21 cellular contexts compared by ENCODE assay signal in the genomic region with DNA sequence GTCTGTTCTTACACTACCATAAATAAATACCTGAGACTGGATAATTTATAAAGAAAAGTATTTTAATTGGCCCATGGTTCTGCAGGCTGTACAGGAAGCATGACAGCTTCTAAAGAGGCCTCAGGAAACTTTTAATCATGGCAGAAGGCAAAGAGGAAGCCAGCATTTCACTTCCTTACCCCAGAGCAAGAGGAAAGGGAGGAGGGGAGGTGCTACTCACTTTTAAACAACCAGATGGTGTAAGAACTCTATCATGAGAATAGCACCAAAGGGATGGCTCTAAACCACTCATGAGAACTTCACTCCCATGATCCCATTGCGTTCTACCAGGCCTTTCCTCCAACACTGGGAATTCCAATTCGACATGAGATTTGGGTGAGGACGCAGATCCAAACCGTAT.
DNase-seq lines count a peak whose midpoint lies in the region; ATAC-seq and TF ChIP-seq lines count a peak whose summit lies in the region.
"Had no signal": no experiment of that assay in that cellular context is flagged by ENCODE, and none has a peak within 500 bp of the region (broad histone marks: within the 10 kb centered on the region; RNA-seq: fewer than 3 reads in every experiment).

No MANE protein-coding gene starts in this region.

- H3K4me3 Mint-ChIP-seq in CD14-positive monocyte: no peak overlapping the region
- no peak overlapping the region for H3K4me3 Mint-ChIP-seq in WTC11
- no peak overlapping the region for H3K4me3 Mint-ChIP-seq in activated T-helper 17 cell treated with anti-CD3 and anti-CD28 coated beads, Interleukin-2, amount 50 U/mL, for 72 hours
- H3K4me3 Mint-ChIP-seq: activated CD4-positive, alpha-beta memory T cell treated with anti-CD3 and anti-CD28 coated beads for 36 hours; activated naive CD4-positive, alpha-beta T cell treated with anti-CD3 and anti-CD28 coated beads for 36 hours; naive thymus-derived CD4-positive, alpha-beta T cell; T-cell had no signal

- no peaks in the 10 kb centered on the region for H3K4me1 ChIP-seq in tibial artery
- H3K4me1 ChIP-seq: gastroesophageal sphincter, parathyroid adenoma had no signal

- H3K4me1 Mint-ChIP-seq in CD14-positive monocyte (no peaks in the 10 kb centered on the region), WTC11 (peaks cover 22% of the 10 kb centered on the region)
- H3K4me1 Mint-ChIP-seq in activated T-helper 17 cell treated with anti-CD3 and anti-CD28 coated beads, Interleukin-2, amount 50 U/mL, for 72 hours: no peaks in the 10 kb centered on the region

- ATAC-seq in WTC11: peak; percentile 94
- no peak for ATAC-seq in activated T-helper 17 cell treated with anti-CD3 and anti-CD28 coated beads, Interleukin-2, amount 50 U/mL, for 72 hours (replicated peaks)
- ATAC-seq in GM21367 (IDR thresholded peaks at IDR 0.05; ENCODE audit: unreplicated experiment): no peak
- ATAC-seq: gastroesophageal sphincter; naive thymus-derived CD4-positive, alpha-beta T cell; sciatic nerve; T-cell had no signal

- no peak overlapping the region for H3K27ac ChIP-seq in tibial artery
- H3K27ac ChIP-seq: gastroesophageal sphincter, KMS-11, parathyroid adenoma had no signal

- no peak overlapping the region for H3K27ac Mint-ChIP-seq in CD14-positive monocyte
- no peak overlapping the region for H3K27ac Mint-ChIP-seq in WTC11
- H3K27ac Mint-ChIP-seq in activated T-helper 17 cell treated with anti-CD3 and anti-CD28 coated beads, Interleukin-2, amount 50 U/mL, for 72 hours: no peak overlapping the region
- H3K27ac Mint-ChIP-seq: activated CD4-positive, alpha-beta memory T cell treated with anti-CD3 and anti-CD28 coated beads for 36 hours; activated naive CD4-positive, alpha-beta T cell treated with anti-CD3 and anti-CD28 coated beads for 36 hours; naive thymus-derived CD4-positive, alpha-beta T cell; T-cell had no signal

- H3K9me3 ChIP-seq in tibial artery: no peaks in the 10 kb centered on the region
- H3K9me3 ChIP-seq: gastroesophageal sphincter had no signal

- no peaks in the 10 kb centered on the region for H3K36me3 ChIP-seq in tibial artery
- H3K36me3 ChIP-seq: gastroesophageal sphincter had no signal

- POLR2A ChIA-PET in WTC11 (lab: Charles Lee): no interaction called here

- CTCF ChIA-PET in WTC11 (lab: Charles Lee): no interaction called here

- no peaks in the 10 kb centered on the region for H3K27me3 ChIP-seq in tibial artery
- H3K27me3 ChIP-seq: gastroesophageal sphincter had no signal

- peaks cover 0 to 3% (median 0%) of the 10 kb centered on the region in 7 donors for H3K9me3 Mint-ChIP-seq in CD14-positive monocyte
- H3K9me3 Mint-ChIP-seq in WTC11: no peaks in the 10 kb centered on the region
- H3K9me3 Mint-ChIP-seq in activated T-helper 17 cell treated with anti-CD3 and anti-CD28 coated beads, Interleukin-2, amount 50 U/mL, for 72 hours: no peaks in the 10 kb centered on the region
- H3K9me3 Mint-ChIP-seq: activated CD4-positive, alpha-beta memory T cell treated with anti-CD3 and anti-CD28 coated beads for 36 hours; activated naive CD4-positive, alpha-beta T cell treated with anti-CD3 and anti-CD28 coated beads for 36 hours; naive thymus-derived CD4-positive, alpha-beta T cell; T-cell had no signal

- intact Hi-C loops in CD14-positive monocyte (cut with micrococcal nuclease) (no loop called here), tibial artery (cut with DNase I; ENCODE audit: low total_unique reads) (no loop called here)

- peaks cover 0 to 1% (median 0%) of the 10 kb centered on the region in 3 donors for H3K27me3 Mint-ChIP-seq in CD14-positive monocyte (ENCODE audit: low read depth in 3 of 3)
- H3K27me3 Mint-ChIP-seq in WTC11 (ENCODE audit: low read depth): peaks cover 41% of the 10 kb centered on the region
- H3K27me3 Mint-ChIP-seq in activated T-helper 17 cell treated with anti-CD3 and anti-CD28 coated beads, Interleukin-2, amount 50 U/mL, for 72 hours: no peaks in the 10 kb centered on the region
- H3K27me3 Mint-ChIP-seq: activated CD4-positive, alpha-beta memory T cell treated with anti-CD3 and anti-CD28 coated beads for 36 hours had no signal

- H3K36me3 Mint-ChIP-seq in CD14-positive monocyte (no peaks in the 10 kb centered on the region), WTC11 (no peaks in the 10 kb centered on the region)
- H3K36me3 Mint-ChIP-seq in activated T-helper 17 cell treated with anti-CD3 and anti-CD28 coated beads, Interleukin-2, amount 50 U/mL, for 72 hours (ENCODE audit: low read depth): no peaks in the 10 kb centered on the region
- H3K36me3 Mint-ChIP-seq: activated CD4-positive, alpha-beta memory T cell treated with anti-CD3 and anti-CD28 coated beads for 36 hours; T-cell had no signal

- H3K4me3 ChIP-seq in tibial artery: no peak overlapping the region
- H3K4me3 ChIP-seq: gastroesophageal sphincter had no signal

- peak; percentile 11 for TF ChIP-seq CTCF in CD14-positive monocyte (IDR thresholded peaks at IDR 0.05)
- peak; percentile 3 for TF ChIP-seq CTCF in GM12873 (IDR thresholded peaks at IDR 0.05; ENCODE audit: insufficient read depth, low read depth, low read length, missing control alignments)
- no peak for TF ChIP-seq CTCF in WTC11 (IDR thresholded peaks at IDR 0.05)
- no peak for TF ChIP-seq CTCF in tibial artery (IDR thresholded peaks at IDR 0.05)

- no peak for DNase-seq in CD14-positive monocyte (ENCODE audit: low spot score)
- DNase-seq in NCI-H524 treated with DMSO at 0.1 percent for 48 hours (lab: John Stamatoyannopoulos, UW): peak; percentile 23
- no peak for DNase-seq in WTC11 (ENCODE audit: low spot score)
- DNase-seq in tibial artery: no peak
- DNase-seq: activated CD4-positive, alpha-beta memory T cell treated with anti-CD3 and anti-CD28 coated beads for 36 hours; activated naive CD4-positive, alpha-beta T cell treated with anti-CD3 and anti-CD28 coated beads for 36 hours; activated T-cell treated with anti-CD3 and anti-CD28 coated beads, Interleukin-2, amount 50 U/mL, for 1 hour; anterior cingulate cortex; Calu3; central memory CD4-positive, alpha-beta T cell; naive thymus-derived CD4-positive, alpha-beta T cell; NCI-H1417; NCI-H774; T-cell had no signal

TF ChIP-seq in WTC11, 78 proteins besides CTCF, POLR2A, EP300 and RAD21 (continues in another document):
- no peak for TF ChIP-seq ATF2 (CRISPR knock-in tag; IDR thresholded peaks at IDR 0.05; ENCODE audit: borderline replicate concordance, low read depth)
- TF ChIP-seq NR1H2 (CRISPR knock-in tag; IDR thresholded peaks at IDR 0.05): no peak
- no peak for TF ChIP-seq ZNF281 (CRISPR knock-in tag; IDR thresholded peaks at IDR 0.05)
- TF ChIP-seq SP1 (CRISPR knock-in tag; conservative IDR thresholded peaks at IDR 0.05): no peak
- TF ChIP-seq IRF2 (CRISPR knock-in tag; IDR thresholded peaks at IDR 0.05; ENCODE audit: borderline replicate concordance, low read depth): no peak
- TF ChIP-seq OVOL2 (CRISPR knock-in tag; IDR thresholded peaks at IDR 0.05; ENCODE audit: borderline replicate concordance): no peak
- TF ChIP-seq GABPB1 (CRISPR knock-in tag; IDR thresholded peaks at IDR 0.05): no peak
- TF ChIP-seq, protein P1, sequence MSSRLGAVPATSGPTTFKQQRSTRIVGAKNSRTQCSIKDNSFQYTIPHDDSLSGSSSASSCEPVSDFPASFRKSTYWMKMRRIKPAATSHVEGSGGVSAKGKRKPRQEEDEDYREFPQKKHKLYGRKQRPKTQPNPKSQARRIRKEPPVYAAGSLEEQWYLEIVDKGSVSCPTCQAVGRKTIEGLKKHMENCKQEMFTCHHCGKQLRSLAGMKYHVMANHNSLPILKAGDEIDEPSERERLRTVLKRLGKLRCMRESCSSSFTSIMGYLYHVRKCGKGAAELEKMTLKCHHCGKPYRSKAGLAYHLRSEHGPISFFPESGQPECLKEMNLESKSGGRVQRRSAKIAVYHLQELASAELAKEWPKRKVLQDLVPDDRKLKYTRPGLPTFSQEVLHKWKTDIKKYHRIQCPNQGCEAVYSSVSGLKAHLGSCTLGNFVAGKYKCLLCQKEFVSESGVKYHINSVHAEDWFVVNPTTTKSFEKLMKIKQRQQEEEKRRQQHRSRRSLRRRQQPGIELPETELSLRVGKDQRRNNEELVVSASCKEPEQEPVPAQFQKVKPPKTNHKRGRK (CRISPR knock-in tag; IDR thresholded peaks at IDR 0.05; ENCODE audit: borderline replicate concordance): no peak
- no peak for TF ChIP-seq SMAD3 (CRISPR knock-in tag; IDR thresholded peaks at IDR 0.05; ENCODE audit: borderline replicate concordance)
- TF ChIP-seq ATF1 (CRISPR knock-in tag; IDR thresholded peaks at IDR 0.05): no peak

Comparison
In these comparisons a context has a peak if more than half of its experiments do, and no peak if none do; other contexts are left out.
1. CTCF ChIP-seq: peak in CD14-positive monocyte (single experiment) and GM12873 (single experiment); none in WTC11 (single experiment) and tibial artery (0 of 2).